18 cellular contexts compared by ENCODE assay signal in genomic region chr1:245768596-245768995, GRCh38.
DNase-seq lines count a peak whose midpoint lies in the region; TF ChIP-seq lines count a peak whose summit lies in the region.
"Had no signal": no experiment of that assay in that cellular context is flagged by ENCODE, and none has a peak within 500 bp of the region (broad histone marks: within the 10 kb centered on the region; RNA-seq: fewer than 3 reads in every experiment).

No MANE protein-coding gene starts in this region.

- intact Hi-C loops in colonic mucosa (cut with DNase I): no loop called here

- H3K4me1 ChIP-seq in smooth muscle cell (ENCODE audit: low read depth) (peaks cover 4% of the 10 kb centered on the region), HAP-1 (no peaks in the 10 kb centered on the region), colonic mucosa (no peaks in the 10 kb centered on the region)
- H3K4me1 ChIP-seq: A549 had no signal

- in situ Hi-C loops in HAP-1 (cut with MboI; ENCODE audit: low sequenced_read_pairs): no loop called here

- TF ChIP-seq CTCF in fibroblast of mammary gland (conservative IDR thresholded peaks at IDR 0.05; ENCODE audit: control insufficient read depth, insufficient read depth, low read depth, low read length) (no peak), smooth muscle cell (IDR thresholded peaks at IDR 0.05; ENCODE audit: borderline replicate concordance, insufficient read depth, poor library complexity, severe bottlenecking) (no peak), colonic mucosa (IDR thresholded peaks at IDR 0.05) (no peak)

- H3K4me3 ChIP-seq in fibroblast of mammary gland (ENCODE audit: control insufficient read depth, low read depth, low read length) (no peak overlapping the region), smooth muscle cell (no peak overlapping the region), HAP-1 (no peak overlapping the region), colonic mucosa (no peak overlapping the region)
- H3K4me3 ChIP-seq: A549 had no signal

- H3K9ac ChIP-seq in smooth muscle cell (ENCODE audit: low read depth) (no peak overlapping the region), colonic mucosa (ENCODE audit: low read depth in 2 of 2, low read length in 2 of 2) (no peak overlapping the region)

- no peaks in the 10 kb centered on the region for H3K79me2 ChIP-seq in smooth muscle cell (ENCODE audit: low read depth)

- peaks cover 8% of the 10 kb centered on the region for H4K20me1 ChIP-seq in smooth muscle cell (ENCODE audit: low read depth)

- WGBS in smooth muscle cell (ENCODE audit: low lambda C conversion rate): 93% methylated on average over 4 of the region's 4 CpGs

- no peaks in the 10 kb centered on the region for H3K27me3 ChIP-seq in smooth muscle cell (ENCODE audit: low read depth)
- H3K27me3 ChIP-seq in HAP-1 (ENCODE audit: low read depth): no peaks in the 10 kb centered on the region
- no peaks in the 10 kb centered on the region for H3K27me3 ChIP-seq in colonic mucosa

- H3K9me3 ChIP-seq in smooth muscle cell (replicated peaks; ENCODE audit: low read depth): no peaks in the 10 kb centered on the region
- no peaks in the 10 kb centered on the region for H3K9me3 ChIP-seq in HAP-1
- H3K9me3 ChIP-seq in colonic mucosa: no peaks in the 10 kb centered on the region
- H3K9me3 ChIP-seq: A549, Caco-2 had no signal

- no peaks in the 10 kb centered on the region for H3K36me3 ChIP-seq in smooth muscle cell (ENCODE audit: low read depth)
- no peaks in the 10 kb centered on the region for H3K36me3 ChIP-seq in HAP-1 (replicated peaks)
- H3K36me3 ChIP-seq in colonic mucosa: no peaks in the 10 kb centered on the region

- no peak overlapping the region for H3K4me2 ChIP-seq in smooth muscle cell
- H3K4me2 ChIP-seq: A549 had no signal

- peaks cover 28% of the 10 kb centered on the region for H3F3A ChIP-seq in smooth muscle cell (ENCODE audit: low read depth)

- peak; percentile 14 for DNase-seq in LHCN-M2 (ENCODE audit: low read depth)
- DNase-seq in fibroblast of mammary gland (ENCODE audit: low read depth): peak; percentile 17
- DNase-seq in iris pigment epithelial cell (ENCODE audit: low read depth): peak; percentile 21
- DNase-seq in smooth muscle cell (lab: John Stamatoyannopoulos, UW; ENCODE audit: unreplicated experiment): no peak
- DNase-seq in Ammon's horn (ENCODE audit: low spot score): no peak
- DNase-seq in HAP-1 (ENCODE audit: low spot score in 2 of 2): no peak
- no peak for DNase-seq in colonic mucosa
- DNase-seq: 8988T; ACHN; AML-193; C1 segment of cervical spinal cord; Caco-2; CD4-positive, alpha-beta memory T cell; DMS153; DND-41; GOT3; HCEC 1CT had no signal

- peak overlapping the region; percentile 75 for H3K27ac ChIP-seq in smooth muscle cell (ENCODE audit: low read depth)
- H3K27ac ChIP-seq in colonic mucosa: no peak overlapping the region
- H3K27ac ChIP-seq: A549 had no signal

- no peak overlapping the region for H2AFZ ChIP-seq in smooth muscle cell (ENCODE audit: low read depth)

Comparison
In these comparisons a context has a peak if more than half of its experiments do, and no peak if none do; other contexts are left out.
1. DNase-seq: peak in LHCN-M2 (single experiment), fibroblast of mammary gland (single experiment) and iris pigment epithelial cell (single experiment); none in smooth muscle cell (single experiment), Ammon's horn (single experiment), HAP-1 (0 of 2) and colonic mucosa (single experiment).